In the genomic region with DNA sequence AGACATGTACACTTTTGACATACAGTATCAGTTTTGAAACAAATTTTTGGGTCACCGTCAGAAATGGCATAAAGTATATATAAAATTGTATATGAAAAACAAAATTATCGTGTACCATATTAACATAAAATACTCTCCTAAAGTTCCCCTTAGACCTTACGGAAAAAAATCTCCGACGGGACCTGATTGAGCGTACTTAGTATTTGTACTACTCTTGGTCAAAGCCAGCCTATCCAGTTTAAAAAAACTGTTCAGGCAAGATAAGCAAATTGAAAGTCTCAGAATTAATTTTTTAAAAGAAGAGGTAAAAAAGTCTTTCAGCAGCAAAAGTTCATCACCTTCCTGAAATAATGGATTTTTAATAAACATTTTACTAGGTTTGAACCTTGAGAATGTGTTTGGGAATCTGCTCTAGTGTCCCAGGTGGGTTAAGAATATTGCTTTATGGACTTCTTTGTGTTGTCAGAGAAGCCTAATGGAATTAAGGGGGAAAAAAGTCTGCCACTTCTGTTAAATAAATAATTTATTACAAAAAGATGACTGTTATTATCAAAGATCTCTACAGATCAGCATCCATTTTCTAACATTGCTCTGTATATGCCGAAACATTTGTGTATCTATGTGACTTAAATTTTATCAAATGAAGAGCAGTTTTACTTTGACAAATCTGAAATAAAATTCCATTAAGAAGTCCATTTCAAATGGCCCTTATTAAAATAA, we compare ENCODE assay signal across 10 cellular contexts. TPM values are rescaled to one million over a fixed set of nuclear protein-coding genes. Genes with fewer than 3 reads are reported as not detected.
A peak's percentile ranks its signal among the peaks of the same experiment; 100 is the strongest.
DNase-seq lines count a peak whose midpoint lies in the region; ATAC-seq and TF ChIP-seq lines count a peak whose summit lies in the region.
"Had no signal": no experiment of that assay in that cellular context is flagged by ENCODE, and none has a peak within 500 bp of the region (broad histone marks: within the 10 kb centered on the region; RNA-seq: fewer than 3 reads in every experiment).

No MANE protein-coding gene starts in this region.

- peaks cover 2% of the 10 kb centered on the region for H3K4me1 ChIP-seq in right cardiac atrium (ENCODE audit: control insufficient read depth, insufficient read depth, low read length)

- H3K27me3 ChIP-seq in right cardiac atrium (ENCODE audit: control insufficient read depth, insufficient read depth): no peaks in the 10 kb centered on the region

- intact Hi-C loops in right cardiac atrium (cut with DNase I) (loop anchor here in 3 of 4 donors (5.0 to 10.0 kb wide), 2 partner anchors 46 to 49 kb away; a partner anchor contains a TSS), Right ventricle myocardium superior (cut with DNase I) (loop anchor here (5.0 kb wide), 1 partner anchor 266 kb away; no protein-coding TSS in a partner anchor)

- 87% methylated on average over 7 of the region's 7 CpGs for WGBS in right cardiac atrium

- TF ChIP-seq CTCF in fibroblast of pulmonary artery (IDR thresholded peaks at IDR 0.05; ENCODE audit: low read length, missing control alignments): no peak

- no peak for DNase-seq in right cardiac atrium
- no peak for DNase-seq in Right ventricle myocardium superior
- no peak for DNase-seq in fibroblast of pulmonary artery (ENCODE audit: low read depth)
- peak; percentile 35 for DNase-seq in pons (ENCODE audit: low spot score)
- DNase-seq in NCI-H526 (lab: John Stamatoyannopoulos, UW): no peak
- DNase-seq in NOMO-1 treated with dmso at 0.1 percent for 144 hours (lab: John Stamatoyannopoulos, UW; ENCODE audit: unreplicated experiment): no peak
- DNase-seq in SW 1271 (lab: John Stamatoyannopoulos, UW): no peak
- DNase-seq: activated effector memory CD4-positive, alpha-beta T cell treated with Interleukin-2 at 50 U/mL for 16 hours; Calu3 had no signal

- H3K4me3 ChIP-seq in right cardiac atrium (ENCODE audit: low read length) (peak overlapping the region; percentile 75), fibroblast of pulmonary artery (replicated peaks; ENCODE audit: low read depth, low read length) (peak overlapping the region; percentile 56)

- no peaks in the 10 kb centered on the region for H3K9me3 ChIP-seq in right cardiac atrium (ENCODE audit: control insufficient read depth, low read length)

- ATAC-seq in right cardiac atrium (no peak), Right ventricle myocardium superior (ENCODE audit: poor library complexity) (no peak), HG02981 (IDR thresholded peaks at IDR 0.05; ENCODE audit: unreplicated experiment) (no peak)

- H3K27ac ChIP-seq in right cardiac atrium (ENCODE audit: low read length): no peak overlapping the region

RNA-seq across cellular contexts. Expression of a gene that starts 48.6 kb away (rescaled TPM):
- total RNA-seq in right cardiac atrium (10 to 100 TPM; 71.4 to 87.9 (median 78.1) TPM), Right ventricle myocardium superior (53.4 TPM)
- polyA plus RNA-seq in right cardiac atrium: 6.5 TPM
